ENCODE assay signal across 11 cellular contexts in the genomic region with DNA sequence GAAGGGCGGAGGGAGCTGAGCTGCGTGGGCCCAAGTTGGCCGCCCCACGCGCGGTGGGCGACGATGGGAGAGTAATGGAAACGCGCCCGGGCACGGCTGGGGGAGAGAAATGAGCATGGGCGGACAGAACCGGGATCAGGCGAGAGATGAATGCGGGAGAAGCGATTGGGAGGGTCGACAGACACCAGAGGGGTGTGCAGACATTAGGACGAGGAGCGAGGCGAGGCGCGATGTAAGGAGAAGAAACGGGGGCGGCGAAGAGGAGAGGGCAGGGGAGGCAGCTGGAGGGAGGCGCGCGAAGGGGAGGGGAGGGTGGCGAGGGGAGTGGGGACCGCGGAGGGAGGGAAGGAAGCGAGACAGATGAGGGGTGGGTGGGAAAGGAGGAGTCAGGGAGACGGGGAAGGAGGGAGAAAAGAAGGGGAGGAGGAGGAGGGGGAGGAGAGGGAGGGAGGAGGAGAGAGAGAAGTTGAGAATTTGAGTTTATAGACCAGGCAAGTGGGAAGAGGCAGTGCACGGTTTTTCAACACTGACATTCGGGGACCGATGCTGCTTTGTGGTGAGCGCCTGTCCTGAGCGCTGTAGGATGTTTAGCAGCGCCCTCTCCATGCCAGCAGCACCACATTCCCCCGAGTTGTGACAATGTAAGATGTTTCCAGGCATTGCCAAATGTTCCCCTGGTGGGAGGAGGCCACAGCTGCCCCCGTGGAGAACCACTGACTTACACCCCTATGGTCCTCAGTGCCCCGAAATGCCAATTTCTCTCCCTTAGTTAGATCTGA.
DNase-seq lines count a peak whose midpoint lies in the region; ATAC-seq and TF ChIP-seq lines count a peak whose summit lies in the region.
"Had no signal": no experiment of that assay in that cellular context is flagged by ENCODE, and none has a peak within 500 bp of the region (broad histone marks: within the 10 kb centered on the region; RNA-seq: fewer than 3 reads in every experiment).

A gene (minus strand): TSS at position 256 of the 779 bp plus-strand sequence. CDS start 437 bp downstream, outside the sequence.

- H3K4me3 ChIP-seq in foreskin fibroblast (ENCODE audit: low read depth in 1 of 2, low read length in 2 of 2), result no peak within 1 kb of the TSS
- H3K4me3 ChIP-seq: prostate gland, vagina had no signal

- no peak for ATAC-seq in HG03108 (IDR thresholded peaks at IDR 0.05; ENCODE audit: unreplicated experiment)
- ATAC-seq in GM19324 (IDR thresholded peaks at IDR 0.05; ENCODE audit: low FRiP score, unreplicated experiment), result no peak

- TF ChIP-seq CTCF in foreskin fibroblast (IDR thresholded peaks at IDR 0.05; ENCODE audit: low read depth, low read length), result no peak

- DNase-seq in NCI-H526 (lab: John Stamatoyannopoulos, UW), result peak; percentile 39 to 60
- DNase-seq in NCI-H526 treated with DMSO at 0.1 percent for 48 hours (lab: John Stamatoyannopoulos, UW), result no peak
- DNase-seq in NCI-H2227 treated with DMSO at 0.1 percent for 48 hours (lab: John Stamatoyannopoulos, UW), result peak; percentile 76
- DNase-seq in foreskin fibroblast, result peak; percentile 11 to 34
- DNase-seq in retina, result peak; percentile 40
- no peak for DNase-seq in activated CD4-positive, alpha-beta T cell treated with anti-CD3 and anti-CD28 coated beads, Interleukin-2, amount 50 U/mL, for 48 hours
- DNase-seq: activated CD4-positive, alpha-beta T cell treated with anti-CD3 and anti-CD28 coated beads for 4 hours had no signal

Comparison
In these comparisons a context has a peak if more than half of its experiments do, and no peak if none do; other contexts are left out.
1. DNase-seq: peak in NCI-H526 (2 of 2), NCI-H2227 treated with DMSO at 0.1 percent for 48 hours (single experiment), foreskin fibroblast (2 of 2) and retina (single experiment); none in NCI-H526 treated with DMSO at 0.1 percent for 48 hours (single experiment) and activated CD4-positive, alpha-beta T cell treated with anti-CD3 and anti-CD28 coated beads, Interleukin-2, amount 50 U/mL, for 48 hours (0 of 2).